Comparison of ENCODE assay signal across 5 cellular contexts in the genomic region with DNA sequence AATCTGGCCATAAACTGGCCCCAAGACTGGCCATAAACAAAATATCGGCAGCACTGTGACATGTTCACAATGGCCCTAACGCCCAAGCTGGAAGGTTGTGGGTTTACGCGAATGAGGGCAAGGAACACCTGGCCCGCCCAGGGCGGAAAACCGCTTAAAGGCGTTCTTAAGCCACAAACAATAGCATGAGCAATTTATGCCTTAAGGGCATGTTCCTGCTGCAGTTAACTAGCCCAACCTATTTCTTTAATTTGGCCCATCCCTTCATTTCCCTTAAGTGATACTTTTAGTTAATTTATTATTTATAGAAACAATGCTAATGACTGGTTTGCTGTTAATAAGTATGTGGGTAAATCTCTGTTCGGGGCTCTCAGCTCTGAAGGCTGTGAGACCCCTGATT.
DNase-seq lines count a peak whose midpoint lies in the region; ATAC-seq, FAIRE-seq and TF ChIP-seq lines count a peak whose summit lies in the region.
"Not testable (repeated sequence)": the region's sequence is repeated elsewhere in the genome, so short reads cannot be mapped to it uniquely, and the experiment has no call there.

No MANE protein-coding gene starts in this region.

- H3K27me3 ChIP-seq in ACC112 (ENCODE audit: insufficient read depth, low read length); GM12878 (replicated peaks in 1 of 2; ENCODE audit: control insufficient read depth in 2 of 2, insufficient read depth in 2 of 2, low read length in 1 of 2); rectal smooth muscle tissue (ENCODE audit: control insufficient read depth, insufficient read depth, low read length); skeletal muscle satellite cell (ENCODE audit: control insufficient read depth, insufficient read depth, low read length); uterus: not testable (repeated sequence)

- in situ Hi-C loops in GM12878 (cut with MboI), result not testable (repeated sequence)

- not testable (repeated sequence) for TF ChIP-seq EP300 in GM12878 (IDR thresholded peaks at IDR 0.05; ENCODE audit: borderline replicate concordance in 1 of 2, control insufficient read depth in 1 of 2, low read depth in 2 of 2, low read length in 2 of 2)

- not testable (repeated sequence) for FAIRE-seq in GM12878 (lab: Jason Lieb, UNC)

- POLR2A ChIA-PET in GM12878 (lab: Charles Lee), result not testable (repeated sequence)

- WGBS in GM12878 (ENCODE audit: insufficient coverage, insufficient replicate concordance, low lambda C conversion rate, missing lambda C conversion rate), result 90% methylated on average over 9 of the region's 9 CpGs

- not testable (repeated sequence) for H3K9ac ChIP-seq in GM12878 (ENCODE audit: control insufficient read depth, insufficient read depth, low read length); rectal smooth muscle tissue (ENCODE audit: low read length); skeletal muscle satellite cell (ENCODE audit: low read depth, low read length)

- not testable (repeated sequence) for ATAC-seq in GM12878

- not testable (repeated sequence) for BruUV-seq in GM12878 (replicated peaks; lab: Mats Ljungman, UMichigan)

- TF ChIP-seq RAD21 in GM12878 (IDR thresholded peaks at IDR 0.05; ENCODE audit: insufficient read depth, low read depth, low read length), result not testable (repeated sequence)

- TF ChIP-seq POLR2A in GM12878 (IDR thresholded peaks at IDR 0.05; ENCODE audit: low read depth, low read length); uterus (IDR thresholded peaks at IDR 0.05): not testable (repeated sequence)

- H3K79me2 ChIP-seq in ACC112 (ENCODE audit: control insufficient read depth, insufficient read depth, low read length, unreplicated experiment), result peaks cover 41% of the 10 kb centered on the region
- H3K79me2 ChIP-seq in GM12878 (ENCODE audit: control insufficient read depth, insufficient read depth, low read length), result not testable (repeated sequence)

- not testable (repeated sequence) for H3K4me2 ChIP-seq in GM12878 (ENCODE audit: control insufficient read depth, insufficient read depth)
- H3K4me2 ChIP-seq in skeletal muscle satellite cell (ENCODE audit: low read length), result peak overlapping the region; percentile 79

- H2AFZ ChIP-seq in ACC112 (ENCODE audit: low read length, unreplicated experiment); GM12878 (ENCODE audit: control insufficient read depth, low read depth, low read length): not testable (repeated sequence)

- not testable (repeated sequence) for H3K4me3 ChIP-seq in ACC112 (ENCODE audit: low read depth, low read length); GM12878; rectal smooth muscle tissue (ENCODE audit: low read length); skeletal muscle satellite cell (ENCODE audit: low read length); uterus

- H3K27ac ChIP-seq in ACC112 (ENCODE audit: low read depth, low read length) (peak overlapping the region; percentile 79; the same call in 1 of the 2 replicates), rectal smooth muscle tissue (ENCODE audit: low read depth, low read length) (peak overlapping the region; percentile 55), uterus (peak overlapping the region; percentile 64 to 76)
- H3K27ac ChIP-seq in GM12878 (ENCODE audit: control insufficient read depth, insufficient read depth), result not testable (repeated sequence)

- intact Hi-C loops in GM12878 (cut with micrococcal nuclease; ENCODE audit: unreplicated experiment); uterus (cut with DNase I; ENCODE audit: low total_unique reads): not testable (repeated sequence)

- RAD21 ChIA-PET in GM12878 (lab: Charles Lee; ENCODE audit: unreplicated experiment), result not testable (repeated sequence)

- DNase-seq in GM12878 (ENCODE audit: low read depth, low spot score); uterus: not testable (repeated sequence)

- H3K4me1 ChIP-seq in ACC112 (ENCODE audit: control insufficient read depth, insufficient read depth, low read length, unreplicated experiment), result peaks cover 59% of the 10 kb centered on the region
- not testable (repeated sequence) for H3K4me1 ChIP-seq in GM12878 (ENCODE audit: control insufficient read depth, insufficient read depth, low read length)
- H3K4me1 ChIP-seq in rectal smooth muscle tissue (ENCODE audit: control insufficient read depth, insufficient read depth, low read length), result peaks cover 18% of the 10 kb centered on the region
- H3K4me1 ChIP-seq in skeletal muscle satellite cell (ENCODE audit: control insufficient read depth, insufficient read depth, low read length), result peaks cover 73% of the 10 kb centered on the region
- peaks cover 0 to 15% of the 10 kb centered on the region in 2 donors for H3K4me1 ChIP-seq in uterus

- not testable (repeated sequence) for H3K9me3 ChIP-seq in GM12878 (replicated peaks; ENCODE audit: control insufficient read depth, insufficient read depth, low read length); skeletal muscle satellite cell (replicated peaks; ENCODE audit: low read length); uterus

- not testable (repeated sequence) for H3K36me3 ChIP-seq in ACC112 (ENCODE audit: insufficient read depth, low read length); GM12878 (ENCODE audit: control insufficient read depth in 2 of 2, insufficient read depth in 2 of 2, low read length in 1 of 2); rectal smooth muscle tissue (ENCODE audit: control insufficient read depth, insufficient read depth, low read length); uterus
- H3K36me3 ChIP-seq in skeletal muscle satellite cell (ENCODE audit: insufficient read depth, low read length), result peaks cover 12% of the 10 kb centered on the region

- CTCF ChIA-PET in GM12878 (lab: Yijun Ruan, JAX), result not testable (repeated sequence)

- not testable (repeated sequence) for H4K20me1 ChIP-seq in GM12878 (ENCODE audit: control insufficient read depth, insufficient read depth)

- SMC1A ChIA-PET in GM12878 (lab: Charles Lee; ENCODE audit: uncharacterized antibody, unreplicated experiment), result interaction anchor here (0.9 kb wide), 1 partner anchor 23 kb away, joined by 3 read pairs; no protein-coding TSS in a partner anchor

- TF ChIP-seq CTCF in GM12878 (IDR thresholded peaks at IDR 0.05 in 2 of 3, conservative IDR thresholded peaks at IDR 0.05 in 1 of 3; ENCODE audit: control insufficient read depth in 2 of 3, extremely low read depth in 1 of 3, insufficient read depth in 1 of 3, low read depth in 3 of 3, low read length in 3 of 3); uterus (IDR thresholded peaks at IDR 0.05): not testable (repeated sequence)

TF ChIP-seq in GM12878, 131 proteins besides CTCF, POLR2A, EP300 and RAD21:
- peak; percentile 28; the same call in 1 of the 2 replicates for TF ChIP-seq ZBTB33 (IDR thresholded peaks at IDR 0.05)
